8 cellular contexts compared by ENCODE assay signal in the genomic region with DNA sequence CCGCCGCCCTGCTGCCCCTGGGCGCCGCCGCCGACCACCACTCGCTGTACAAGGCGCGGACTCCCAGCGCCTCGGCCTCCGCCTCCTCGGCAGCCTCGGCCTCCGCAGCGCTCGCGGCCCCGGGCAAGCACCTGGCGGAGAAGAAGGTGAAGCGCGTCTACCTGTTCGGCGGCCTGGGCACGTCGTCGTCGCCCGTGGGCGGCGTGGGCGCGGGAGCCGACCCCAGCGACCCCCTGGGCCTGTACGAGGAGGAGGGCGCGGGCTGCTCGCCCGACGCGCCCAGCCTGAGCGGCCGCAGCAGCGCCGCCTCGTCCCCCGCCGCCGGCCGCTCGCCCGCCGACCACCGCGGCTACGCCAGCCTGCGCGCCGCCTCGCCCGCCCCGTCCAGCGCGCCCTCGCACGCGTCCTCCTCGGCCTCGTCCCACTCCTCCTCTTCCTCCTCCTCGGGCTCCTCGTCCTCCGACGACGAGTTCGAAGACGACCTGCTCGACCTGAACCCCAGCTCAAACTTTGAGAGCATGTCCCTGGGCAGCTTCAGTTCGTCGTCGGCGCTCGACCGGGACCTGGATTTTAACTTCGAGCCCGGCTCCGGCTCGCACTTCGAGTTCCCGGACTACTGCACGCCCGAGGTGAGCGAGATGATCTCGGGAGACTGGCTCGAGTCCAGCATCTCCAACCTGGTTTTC. TPM values are rescaled to one million over a fixed set of nuclear protein-coding genes. Genes with fewer than 3 reads are reported as not detected.
DNase-seq lines count a peak whose midpoint lies in the region; ATAC-seq, FAIRE-seq and TF ChIP-seq lines count a peak whose summit lies in the region.

No MANE protein-coding gene starts in this region.

- H3K4me1 ChIP-seq in HUES6 (ENCODE audit: control insufficient read depth, insufficient read depth, low read length) (peaks cover 27% of the 10 kb centered on the region), pancreas (peaks cover 4 to 10% (median 5%) of the 10 kb centered on the region in 3 donors)

- H3K4me3 ChIP-seq in HUES6 (ENCODE audit: low read depth, low read length) = peak overlapping the region; percentile 98
- H3K4me3 ChIP-seq in pancreas = peak overlapping the region; percentile 62 to 74 (median 70)

- H3K9me3 Mint-ChIP-seq in CD4-positive, alpha-beta T cell = no peaks in the 10 kb centered on the region
- no peaks in the 10 kb centered on the region for H3K9me3 Mint-ChIP-seq in activated T-cell treated with anti-CD3 and anti-CD28 coated beads, Interleukin-2, amount 50 U/mL, for 4 hours

- peak overlapping the region; percentile 77 for H3K27ac Mint-ChIP-seq in CD4-positive, alpha-beta T cell

- peak overlapping the region; percentile 91 for H3K4me3 Mint-ChIP-seq in CD4-positive, alpha-beta T cell
- peak overlapping the region; percentile 84 for H3K4me3 Mint-ChIP-seq in activated T-cell treated with anti-CD3 and anti-CD28 coated beads, Interleukin-2, amount 50 U/mL, for 4 hours

- H3K27me3 Mint-ChIP-seq in CD4-positive, alpha-beta T cell = peaks cover 60% of the 10 kb centered on the region
- H3K27me3 Mint-ChIP-seq in activated T-cell treated with anti-CD3 and anti-CD28 coated beads, Interleukin-2, amount 50 U/mL, for 4 hours (ENCODE audit: low read depth) = peaks cover 51% of the 10 kb centered on the region

- peak in 1 of 10 experiments; percentile 11 for DNase-seq in CD4-positive, alpha-beta T cell
- DNase-seq in activated T-cell treated with anti-CD3 and anti-CD28 coated beads, Interleukin-2, amount 50 U/mL, for 4 hours = peak; percentile 10
- DNase-seq in head of caudate nucleus = peak in 24 of 42 donors; percentile 2 to 56 (median 22)
- peak; percentile 31 to 83 (median 60) for DNase-seq in pancreas
- no peak for DNase-seq in SIG-M5 treated with dmso at 0.1 percent for 504 hours (lab: John Stamatoyannopoulos, UW; ENCODE audit: unreplicated experiment)
- no peak for DNase-seq in pons (ENCODE audit: low spot score)

- peaks cover 36% of the 10 kb centered on the region for H3K36me3 ChIP-seq in HUES6 (ENCODE audit: control insufficient read depth, insufficient read depth, low read length)
- H3K36me3 ChIP-seq in pancreas = no peaks in the 10 kb centered on the region

- FAIRE-seq in pancreas (lab: Jason Lieb, UNC) = no peak

- H3K9ac ChIP-seq in HUES6 (ENCODE audit: low read length) = peak overlapping the region; percentile 97

- intact Hi-C loops in CD4-positive, alpha-beta T cell (cut with DNase I, micrococcal nuclease) = loop anchor here in 1 of 2 experiments (2.0 to 10.0 kb wide), 3 partner anchors 329 to 1301 kb away; no protein-coding TSS in a partner anchor
- intact Hi-C loops in head of caudate nucleus (cut with DNase I) = loop anchor here (5.0 kb wide), 1 partner anchor 552 kb away; no protein-coding TSS in a partner anchor
- intact Hi-C loops in pancreas (cut with DNase I) = no loop called here

- POLR2A ChIA-PET in CD4-positive, alpha-beta T cell (lab: Charles Lee) = interaction anchor here (0.6 to 6.3 kb wide), 3 partner anchors 111 to 1031 kb away, joined by 4 to 53 read pairs (median 9); no protein-coding TSS in a partner anchor

- CTCF ChIA-PET in CD4-positive, alpha-beta T cell (lab: Charles Lee) = no interaction called here

- H3K36me3 Mint-ChIP-seq in CD4-positive, alpha-beta T cell (ENCODE audit: low read depth) = peaks cover 7% of the 10 kb centered on the region
- H3K36me3 Mint-ChIP-seq in activated T-cell treated with anti-CD3 and anti-CD28 coated beads, Interleukin-2, amount 50 U/mL, for 4 hours (ENCODE audit: insufficient read depth) = no peaks in the 10 kb centered on the region

- H3K27me3 ChIP-seq in CD4-positive, alpha-beta T cell (ENCODE audit: control insufficient read depth, insufficient read depth, low read length) = peaks cover 58% of the 10 kb centered on the region
- H3K27me3 ChIP-seq in HUES6 (ENCODE audit: control insufficient read depth, insufficient read depth, low read length) (no peaks in the 10 kb centered on the region), pancreas (no peaks in the 10 kb centered on the region)

- TF ChIP-seq CTCF in CD4-positive, alpha-beta T cell (IDR thresholded peaks at IDR 0.05) = no peak
- TF ChIP-seq CTCF in pancreas (IDR thresholded peaks at IDR 0.05) = peak in 1 of 4 donors; percentile 15

- H3K9me3 ChIP-seq in CD4-positive, alpha-beta T cell (ENCODE audit: control insufficient read depth, low read length) = no peaks in the 10 kb centered on the region
- H3K9me3 ChIP-seq in HUES6 (ENCODE audit: control insufficient read depth, insufficient read depth, low read depth, low read length) (no peaks in the 10 kb centered on the region), pancreas (no peaks in the 10 kb centered on the region)

- no peak for ATAC-seq in CD4-positive, alpha-beta T cell (ENCODE audit: poor library complexity)
- ATAC-seq in GM19035 (IDR thresholded peaks at IDR 0.05; ENCODE audit: unreplicated experiment) (peak; percentile 27), pancreas (peak in 2 of 4 donors; percentile 2 to 22)
- ATAC-seq in activated T-cell treated with anti-CD3 and anti-CD28 coated beads, Interleukin-2, amount 50 U/mL, for 4 hours = peak; percentile 29 to 38

- H3K27ac ChIP-seq in CD4-positive, alpha-beta T cell (ENCODE audit: low read depth, low read length) = no peak overlapping the region
- H3K27ac ChIP-seq in HUES6 (ENCODE audit: low read depth, low read length) = peak overlapping the region; percentile 91; the same call in 1 of the 2 replicates
- H3K27ac ChIP-seq in pancreas = peak overlapping the region; percentile 77 to 95 (median 89)

- H3K4me1 Mint-ChIP-seq in CD4-positive, alpha-beta T cell (ENCODE audit: low read depth) = peaks cover 32% of the 10 kb centered on the region
- H3K4me1 Mint-ChIP-seq in activated T-cell treated with anti-CD3 and anti-CD28 coated beads, Interleukin-2, amount 50 U/mL, for 4 hours (ENCODE audit: low read depth) = peaks cover 21% of the 10 kb centered on the region

- WGBS in pancreas, 2 donors = 1 to 2% methylated on average over 42 to 95 of the region's 95 CpGs

RNA-seq across cellular contexts. Expression of gene SOX4, which starts 1.9 kb away (rescaled TPM):
- 10 to 100 TPM; 22.1 to 22.6 TPM for total RNA-seq in CD4-positive, alpha-beta T cell
- 1 to 10 TPM in 1 of 3 donors, under 1 TPM in 2; 0.63 to 1.3 (median 0.71) TPM for total RNA-seq in activated T-cell treated with anti-CD3 and anti-CD28 coated beads, Interleukin-2, amount 50 U/mL, for 4 hours
- total RNA-seq in pancreas = 10 to 100 TPM in 5 of 6 donors, 1 to 10 TPM in 1; 9.7 to 61.9 (median 13.3) TPM
- 1 to 10 TPM; 4.7 to 8.7 TPM for polyA plus RNA-seq in pancreas

Comparison
In these comparisons a context has a peak if more than half of its experiments do, and no peak if none do; other contexts are left out.
1. DNase-seq: peak in activated T-cell treated with anti-CD3 and anti-CD28 coated beads, Interleukin-2, amount 50 U/mL, for 4 hours (single experiment), head of caudate nucleus (24 of 42) and pancreas (6 of 6); none in SIG-M5 treated with dmso at 0.1 percent for 504 hours (single experiment) and pons (single experiment).
2. RNA of gene SOX4, which starts 1.9 kb away (total RNA-seq): 22.1 to 22.6 TPM in CD4-positive, alpha-beta T cell and 9.7 to 61.9 TPM in pancreas; 0.63 to 1.3 TPM in activated T-cell treated with anti-CD3 and anti-CD28 coated beads, Interleukin-2, amount 50 U/mL, for 4 hours; every median in the first group is over 4 times any median in the second.